15 cellular contexts compared by ENCODE assay signal in the genomic region with DNA sequence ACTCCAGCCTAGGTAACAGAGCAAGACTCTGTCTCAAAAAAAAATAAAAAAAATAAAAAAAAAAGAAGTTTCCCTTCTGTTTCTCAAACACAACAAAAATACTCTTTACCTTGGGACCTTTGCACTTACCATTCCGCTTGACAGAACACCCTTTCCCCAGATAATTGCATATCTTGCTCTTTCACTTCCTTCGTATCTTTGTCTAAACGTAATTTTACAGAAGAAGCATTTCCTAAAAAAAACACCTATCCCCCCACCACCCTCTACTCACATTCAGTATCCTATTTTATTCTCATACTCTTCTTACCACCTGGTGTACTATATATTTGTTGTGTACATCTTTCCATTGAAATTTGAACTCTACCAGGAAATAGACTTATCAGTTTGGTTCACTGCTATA. TPM values are rescaled to one million over a fixed set of nuclear protein-coding genes. Genes with fewer than 3 reads are reported as not detected.
A peak's percentile ranks its signal among the peaks of the same experiment; 100 is the strongest.
DNase-seq lines count a peak whose midpoint lies in the region; ATAC-seq and TF ChIP-seq lines count a peak whose summit lies in the region.
"Had no signal": no experiment of that assay in that cellular context is flagged by ENCODE, and none has a peak within 500 bp of the region (broad histone marks: within the 10 kb centered on the region; RNA-seq: fewer than 3 reads in every experiment).

No MANE protein-coding gene starts in this region.

- no peaks in the 10 kb centered on the region for H3K27me3 ChIP-seq in smooth muscle cell (ENCODE audit: low read depth)

- no peak overlapping the region for H3K4me3 ChIP-seq in smooth muscle cell

- no peaks in the 10 kb centered on the region for H3K27me3 Mint-ChIP-seq in nephron progenitor cell (ENCODE audit: low read depth, poor library complexity)
- H3K27me3 Mint-ChIP-seq: activated CD4-positive, alpha-beta T cell treated with anti-CD3 and anti-CD28 coated beads for 36 hours; CD4-positive, alpha-beta T cell; naive thymus-derived CD8-positive, alpha-beta T cell had no signal

- H3K36me3 ChIP-seq in smooth muscle cell (ENCODE audit: low read depth), result no peaks in the 10 kb centered on the region

- TF ChIP-seq CTCF in nephron progenitor cell (IDR thresholded peaks at IDR 0.05) (no peak), smooth muscle cell (IDR thresholded peaks at IDR 0.05; ENCODE audit: borderline replicate concordance, insufficient read depth, poor library complexity, severe bottlenecking) (no peak)

- H3F3A ChIP-seq in smooth muscle cell (ENCODE audit: low read depth), result no peaks in the 10 kb centered on the region

- H3K79me2 ChIP-seq in smooth muscle cell (ENCODE audit: low read depth), result peaks cover 100% of the 10 kb centered on the region

- peaks cover 3% of the 10 kb centered on the region for H3K9me3 Mint-ChIP-seq in nephron progenitor cell
- H3K9me3 Mint-ChIP-seq: CD4-positive, alpha-beta T cell; endodermal cell had no signal

- H3K4me1 ChIP-seq in smooth muscle cell (ENCODE audit: low read depth), result no peaks in the 10 kb centered on the region

- peaks cover 99% of the 10 kb centered on the region for H4K20me1 ChIP-seq in smooth muscle cell (ENCODE audit: low read depth)

- no peaks in the 10 kb centered on the region for H3K9me3 ChIP-seq in smooth muscle cell (replicated peaks; ENCODE audit: low read depth)

- no peak overlapping the region for H3K9ac ChIP-seq in smooth muscle cell (ENCODE audit: low read depth)

- H3K27ac Mint-ChIP-seq in nephron progenitor cell, result peak overlapping the region; percentile 64
- H3K27ac Mint-ChIP-seq: activated CD4-positive, alpha-beta T cell treated with anti-CD3 and anti-CD28 coated beads for 36 hours; CD4-positive, alpha-beta T cell; endodermal cell had no signal

- no peak overlapping the region for H3K27ac ChIP-seq in smooth muscle cell (ENCODE audit: low read depth)

- no peak overlapping the region for H3K4me2 ChIP-seq in smooth muscle cell

- WGBS in smooth muscle cell (ENCODE audit: low lambda C conversion rate), result 99% methylated on average over 3 of the region's 3 CpGs

- no peak overlapping the region for H2AFZ ChIP-seq in smooth muscle cell (ENCODE audit: low read depth)

- peak; percentile 66 for ATAC-seq in GM18498 (IDR thresholded peaks at IDR 0.05; ENCODE audit: unreplicated experiment)
- peak; percentile 30 for ATAC-seq in GM19468 (IDR thresholded peaks at IDR 0.05; ENCODE audit: extremely low read depth, unreplicated experiment)
- ATAC-seq in GM21526 (IDR thresholded peaks at IDR 0.05; ENCODE audit: low FRiP score, unreplicated experiment), result no peak
- ATAC-seq: activated CD4-positive, alpha-beta T cell treated with anti-CD3 and anti-CD28 coated beads for 36 hours; Right ventricle myocardium inferior had no signal

- no peaks in the 10 kb centered on the region for H3K4me1 Mint-ChIP-seq in nephron progenitor cell

- DNase-seq in MV-4-11 (lab: John Stamatoyannopoulos, UW) (peak; percentile 21), nephron progenitor cell (no peak), ureter (ENCODE audit: low spot score) (no peak), smooth muscle cell (lab: John Stamatoyannopoulos, UW; ENCODE audit: unreplicated experiment) (no peak), NCI-H446 (lab: John Stamatoyannopoulos, UW) (no peak)
- DNase-seq: activated CD4-positive, alpha-beta T cell treated with anti-CD3 and anti-CD28 coated beads for 36 hours; CD4-positive, alpha-beta T cell; endodermal cell; naive thymus-derived CD8-positive, alpha-beta T cell; NCI-H774; substantia nigra had no signal

- H3K4me3 Mint-ChIP-seq in nephron progenitor cell, result no peak overlapping the region
- H3K4me3 Mint-ChIP-seq: activated CD4-positive, alpha-beta T cell treated with anti-CD3 and anti-CD28 coated beads for 36 hours; CD4-positive, alpha-beta T cell; endodermal cell had no signal

- peaks cover 31% of the 10 kb centered on the region for H3K36me3 Mint-ChIP-seq in nephron progenitor cell (ENCODE audit: low read depth)

RNA-seq across cellular contexts. Expression of a gene that starts 32.7 kb away (rescaled TPM):
- 88.5 TPM for total RNA-seq in ureter
- 34.0 and 38.7 TPM in 2 replicates for total RNA-seq in smooth muscle cell
- polyA plus RNA-seq in smooth muscle cell, result 9.2 and 15.0 TPM in 2 replicates
